In genomic region chr22:39215430-39216142, GRCh38 we compare ENCODE assay signal across 9 cellular contexts. TPM values are rescaled to one million over a fixed set of nuclear protein-coding genes. Genes with fewer than 3 reads are reported as not detected.
DNase-seq lines count a peak whose midpoint lies in the region; ATAC-seq and TF ChIP-seq lines count a peak whose summit lies in the region.
"Had no signal": no experiment of that assay in that cellular context is flagged by ENCODE, and none has a peak within 500 bp of the region (broad histone marks: within the 10 kb centered on the region; RNA-seq: fewer than 3 reads in every experiment).

No MANE protein-coding gene starts in this region.

- H3K9me3 Mint-ChIP-seq in naive thymus-derived CD8-positive, alpha-beta T cell: peaks cover 0 to 2% (median 0%) of the 10 kb centered on the region in 9 donors

- TF ChIP-seq CTCF in KMS-11 (conservative IDR thresholded peaks at IDR 0.05; ENCODE audit: low read depth, low read length) (peak; percentile 49), breast epithelium (IDR thresholded peaks at IDR 0.05) (no peak)

- no peak overlapping the region for H2AFZ ChIP-seq in KMS-11 (ENCODE audit: low read depth)

- TF ChIP-seq POLR2A in breast epithelium (IDR thresholded peaks at IDR 0.05): no peak

- no peak overlapping the region for H3K27ac ChIP-seq in KMS-11
- H3K27ac ChIP-seq in breast epithelium: peak overlapping the region; percentile 19 to 80
- H3K27ac ChIP-seq: left lung had no signal

- peak overlapping the region in 3 of 10 donors; percentile 41 to 73 (median 63) for H3K27ac Mint-ChIP-seq in naive thymus-derived CD8-positive, alpha-beta T cell

- H3K79me2 ChIP-seq in KMS-11 (ENCODE audit: insufficient read depth, low read depth): no peaks in the 10 kb centered on the region

- peaks cover 0 to 9% (median 6%) of the 10 kb centered on the region in 4 donors for H3K4me1 Mint-ChIP-seq in naive thymus-derived CD8-positive, alpha-beta T cell

- H3K4me3 Mint-ChIP-seq in naive thymus-derived CD8-positive, alpha-beta T cell: no peak overlapping the region

- POLR2A ChIA-PET in naive thymus-derived CD8-positive, alpha-beta T cell (lab: Charles Lee): interaction anchor here (0.7 to 1.6 kb wide), 7 partner anchors 12 to 103 kb away, joined by 3 to 6 read pairs (median 3); no protein-coding TSS in a partner anchor

- H3K4me3 ChIP-seq in KMS-11 (IDR thresholded peaks at IDR 0.05; ENCODE audit: insufficient read depth, low read depth, low read length): no peak overlapping the region
- H3K4me3 ChIP-seq in breast epithelium: no peak overlapping the region
- H3K4me3 ChIP-seq: left lung had no signal

- H3K27me3 Mint-ChIP-seq in naive thymus-derived CD8-positive, alpha-beta T cell: peaks cover 6 to 38% (median 27%) of the 10 kb centered on the region in 5 donors

- no peaks in the 10 kb centered on the region for H3K36me3 ChIP-seq in KMS-11 (ENCODE audit: insufficient read depth)
- H3K36me3 ChIP-seq in breast epithelium: no peaks in the 10 kb centered on the region
- H3K36me3 ChIP-seq: left lung had no signal

- no peaks in the 10 kb centered on the region for H3K9me3 ChIP-seq in breast epithelium
- H3K9me3 ChIP-seq: left lung had no signal

- peak; percentile 91 to 97 for ATAC-seq in naive thymus-derived CD8-positive, alpha-beta T cell

- DNase-seq in ELR (ENCODE audit: low read depth) (peak; percentile 20), breast epithelium (ENCODE audit: low spot score in 2 of 2) (no peak), inferior parietal cortex (ENCODE audit: extremely low spot score) (no peak), NCI-H2081 (lab: John Stamatoyannopoulos, UW) (no peak), RPMI8226 (no peak), NCI-H1092 (lab: John Stamatoyannopoulos, UW) (no peak)
- peak in 9 of 10 donors; percentile 18 to 73 (median 53) for DNase-seq in naive thymus-derived CD8-positive, alpha-beta T cell

- H3K4me2 ChIP-seq in KMS-11: no peak overlapping the region

- intact Hi-C loops in breast epithelium (cut with DNase I; ENCODE audit: low total_unique reads): no loop called here

- H3K9ac ChIP-seq in KMS-11: no peak overlapping the region

- H4K20me1 ChIP-seq in KMS-11 (ENCODE audit: insufficient read depth): no peaks in the 10 kb centered on the region

- no peaks in the 10 kb centered on the region for H3K4me1 ChIP-seq in KMS-11 (ENCODE audit: low read depth, poor library complexity, severe bottlenecking)
- H3K4me1 ChIP-seq in breast epithelium: peaks cover 0 to 18% of the 10 kb centered on the region in 2 donors
- H3K4me1 ChIP-seq: left lung had no signal

- H3K27me3 ChIP-seq in KMS-11 (ENCODE audit: insufficient read depth, low read depth) (peaks cover 47% of the 10 kb centered on the region), breast epithelium (no peaks in the 10 kb centered on the region)

- H3K36me3 Mint-ChIP-seq in naive thymus-derived CD8-positive, alpha-beta T cell: no peaks in the 10 kb centered on the region

RNA-seq across cellular contexts. Expression of gene PDGFB, which starts 29.2 kb away (rescaled TPM):
- total RNA-seq in breast epithelium: 10 to 100 TPM in 1 of 3 donors, 1 to 10 TPM in 2; 5.3 to 11.1 (median 8.5) TPM
- total RNA-seq in naive thymus-derived CD8-positive, alpha-beta T cell: 10 to 100 TPM in 1 of 2 experiments, 1 to 10 TPM in 1; 7.4 to 10.1 TPM
- 1 to 10 TPM; 1.0 to 3.9 (median 1.3) TPM for polyA plus RNA-seq in naive thymus-derived CD8-positive, alpha-beta T cell

Comparison
In these comparisons a context has a peak if more than half of its experiments do, and no peak if none do; other contexts are left out.
1. DNase-seq: peak in ELR (single experiment) and naive thymus-derived CD8-positive, alpha-beta T cell (9 of 10); none in breast epithelium (0 of 2), inferior parietal cortex (single experiment), NCI-H2081 (0 of 2), RPMI8226 (single experiment) and NCI-H1092 (single experiment).